Comparison of ENCODE assay signal across 7 cellular contexts in genomic region chrX:16711219-16712115, GRCh38. TPM values are rescaled to one million over a fixed set of nuclear protein-coding genes. Genes with fewer than 3 reads are reported as not detected.
DNase-seq lines count a peak whose midpoint lies in the region; ATAC-seq and TF ChIP-seq lines count a peak whose summit lies in the region.

No MANE protein-coding gene starts in this region.

- peak overlapping the region; percentile 83 for H3K4me2 ChIP-seq in OCI-LY1 (ENCODE audit: low read length)

- peaks cover 4 to 14% of the 10 kb centered on the region in 2 donors for H3K4me1 Mint-ChIP-seq in effector memory CD8-positive, alpha-beta T cell (ENCODE audit: low read depth in 2 of 2)
- peaks cover 11 to 26% (median 17%) of the 10 kb centered on the region in 3 donors for H3K4me1 Mint-ChIP-seq in naive B cell

- no peaks in the 10 kb centered on the region for H3F3A ChIP-seq in OCI-LY1 (ENCODE audit: insufficient read depth, low read length)

- H4K20me1 ChIP-seq in OCI-LY1 (ENCODE audit: insufficient read depth, low read length), result no peaks in the 10 kb centered on the region

- peak overlapping the region; percentile 84 to 90 for H3K27ac Mint-ChIP-seq in effector memory CD8-positive, alpha-beta T cell
- peak overlapping the region; percentile 62 to 93 (median 72) for H3K27ac Mint-ChIP-seq in naive B cell

- ATAC-seq in GM21528 (IDR thresholded peaks at IDR 0.05; ENCODE audit: low FRiP score, unreplicated experiment) (peak; percentile 17), naive B cell (ENCODE audit: low read depth in 2 of 2) (no peak)
- no peak for ATAC-seq in effector memory CD8-positive, alpha-beta T cell (replicated peaks)

- peak overlapping the region; percentile 95 for H3K9ac ChIP-seq in OCI-LY1 (ENCODE audit: low read length)

- no peak overlapping the region for H2AFZ ChIP-seq in OCI-LY1 (ENCODE audit: low read length)

- no peaks in the 10 kb centered on the region for H3K9me2 ChIP-seq in OCI-LY1 (ENCODE audit: low read depth, low read length)

- H3K36me3 Mint-ChIP-seq in effector memory CD8-positive, alpha-beta T cell (ENCODE audit: insufficient read depth), result no peaks in the 10 kb centered on the region
- H3K36me3 Mint-ChIP-seq in naive B cell, result no peaks in the 10 kb centered on the region

- peak overlapping the region; percentile 91 for H3K27ac ChIP-seq in OCI-LY1 (ENCODE audit: low read depth, low read length, poor library complexity, severe bottlenecking)

- peak overlapping the region; percentile 86 to 87 for H3K4me3 Mint-ChIP-seq in effector memory CD8-positive, alpha-beta T cell
- H3K4me3 Mint-ChIP-seq in naive B cell, result peak overlapping the region; percentile 78 to 95 (median 90)

- peaks cover 16% of the 10 kb centered on the region for H3K36me3 ChIP-seq in OCI-LY1 (ENCODE audit: insufficient read depth, low read length)

- TF ChIP-seq CTCF in GM12864 (IDR thresholded peaks at IDR 0.05; ENCODE audit: low read depth, low read length, missing control alignments) (no peak), OCI-LY1 (IDR thresholded peaks at IDR 0.05; ENCODE audit: low read length) (no peak)

- H3K9me3 Mint-ChIP-seq in effector memory CD8-positive, alpha-beta T cell, result no peaks in the 10 kb centered on the region
- no peaks in the 10 kb centered on the region for H3K9me3 Mint-ChIP-seq in naive B cell

- H3K27me3 Mint-ChIP-seq in effector memory CD8-positive, alpha-beta T cell, result no peaks in the 10 kb centered on the region
- H3K27me3 Mint-ChIP-seq in naive B cell, result peaks cover 0 to 28% (median 0%) of the 10 kb centered on the region in 3 donors

- H3K9me3 ChIP-seq in OCI-LY1 (ENCODE audit: low read length), result no peaks in the 10 kb centered on the region

- H3K27me3 ChIP-seq in OCI-LY1 (ENCODE audit: insufficient read depth, low read length), result no peaks in the 10 kb centered on the region

- DNase-seq in GM12864 (ENCODE audit: low read depth), result no peak
- DNase-seq in effector memory CD8-positive, alpha-beta T cell, result no peak
- no peak for DNase-seq in naive B cell
- no peak for DNase-seq in NCI-H1048 (lab: John Stamatoyannopoulos, UW)
- DNase-seq in A172 (ENCODE audit: low spot score), result no peak

- peaks cover 30% of the 10 kb centered on the region for H3K4me1 ChIP-seq in OCI-LY1 (ENCODE audit: insufficient read depth, low read length, severe bottlenecking)

- peak overlapping the region; percentile 77 for H3K4me3 ChIP-seq in GM12864 (ENCODE audit: low read depth, low read length)
- H3K4me3 ChIP-seq in OCI-LY1 (ENCODE audit: low read depth, low read length, poor library complexity, severe bottlenecking), result peak overlapping the region; percentile 94

- no peaks in the 10 kb centered on the region for H3K79me2 ChIP-seq in OCI-LY1 (ENCODE audit: insufficient read depth, low read length)

RNA-seq across cellular contexts. Expression of gene CTPS2, which starts 1.0 kb away (rescaled TPM):
- 1 to 10 TPM; 3.2 to 6.0 (median 4.7) TPM for polyA plus RNA-seq in naive B cell (ENCODE audit: low read depth in 6 of 6)
- total RNA-seq in A172 (2014; rRNA removed; shearing (Covaris generic)), result 30.0 and 32.9 TPM in 2 replicates

RNA-seq across cellular contexts. Expression of gene SYAP1, which starts 7.9 kb away (rescaled TPM):
- 10 to 100 TPM; 11.8 to 21.3 (median 16.2) TPM for polyA plus RNA-seq in naive B cell (ENCODE audit: low read depth in 6 of 6)
- total RNA-seq in A172 (2014; rRNA removed; shearing (Covaris generic)), result 50.1 and 53.8 TPM in 2 replicates
